ENCODE assay signal across 12 cellular contexts in genomic region chr5:173984218-173984617, GRCh38. TPM values are rescaled to one million over a fixed set of nuclear protein-coding genes. Genes with fewer than 3 reads are reported as not detected.
DNase-seq lines count a peak whose midpoint lies in the region; ATAC-seq, FAIRE-seq and TF ChIP-seq lines count a peak whose summit lies in the region.
"Had no signal": no experiment of that assay in that cellular context is flagged by ENCODE, and none has a peak within 500 bp of the region (broad histone marks: within the 10 kb centered on the region; RNA-seq: fewer than 3 reads in every experiment).

No MANE protein-coding gene starts in this region.

- no peaks in the 10 kb centered on the region for H3K9me3 ChIP-seq in Panc1 (ENCODE audit: control insufficient read depth, insufficient read depth, low read depth, low read length)
- no peaks in the 10 kb centered on the region for H3K9me3 ChIP-seq in fibroblast of lung (ENCODE audit: control insufficient read depth, insufficient read depth, low read depth, low read length)
- no peaks in the 10 kb centered on the region for H3K9me3 ChIP-seq in small intestine (ENCODE audit: control insufficient read depth, low read depth)
- no peaks in the 10 kb centered on the region for H3K9me3 ChIP-seq in mucosa of descending colon

- TF ChIP-seq CTCF in Panc1 (IDR thresholded peaks at IDR 0.05) (peak; percentile 57), fibroblast of lung (conservative IDR thresholded peaks at IDR 0.05 in 1 of 2, IDR thresholded peaks at IDR 0.05 in 1 of 2; ENCODE audit: low read depth in 1 of 2, low read length in 2 of 2) (peak in 1 of 2 donors; percentile 20), mucosa of descending colon (IDR thresholded peaks at IDR 0.05) (no peak)

- H3K27ac ChIP-seq in Panc1 (ENCODE audit: low read length): no peak overlapping the region
- H3K27ac ChIP-seq in fibroblast of lung (ENCODE audit: insufficient read depth, low read length): no peak overlapping the region
- H3K27ac ChIP-seq in small intestine (ENCODE audit: low read depth in 1 of 2, low read length in 1 of 2): no peak overlapping the region
- H3K27ac ChIP-seq: BLaER1 treated with 17β-estradiol and CSF1 and Interleukin-3, amounts not matched to agents 10 nM and 100 nM had no signal

- WGBS in small intestine, 3 donors: 44 to 50% (median 45%) methylated on average over 4 of the region's 4 CpGs

- ATAC-seq in Panc1 (peak; percentile 83; the same call in 1 of the 2 replicates), GM18873 (IDR thresholded peaks at IDR 0.05; ENCODE audit: low FRiP score, unreplicated experiment) (no peak), mucosa of descending colon (no peak)
- ATAC-seq in activated T-cell treated with anti-CD3 and anti-CD28 coated beads, Interleukin-2, amount 50 U/mL, for 4 hours: no peak

- POLR2A ChIA-PET in Panc1 (lab: Charles Lee): no interaction called here

- H3K9ac ChIP-seq in fibroblast of lung (ENCODE audit: insufficient read depth, low read length): no peak overlapping the region
- H3K9ac ChIP-seq: BLaER1 treated with 17β-estradiol and CSF1 and Interleukin-3, amounts not matched to agents 10 nM and 100 nM had no signal

- no TSS peak for BruUV-seq in Panc1 (replicated peaks; lab: Mats Ljungman, UMichigan)

- H3K4me1 Mint-ChIP-seq in activated T-cell treated with anti-CD3 and anti-CD28 coated beads, Interleukin-2, amount 50 U/mL, for 4 hours (ENCODE audit: low read depth): no peaks in the 10 kb centered on the region

- CTCF ChIA-PET in Panc1 (lab: Charles Lee): no interaction called here

- intact Hi-C loops in Panc1 (cut with micrococcal nuclease; ENCODE audit: unreplicated experiment): no loop called here
- intact Hi-C loops in mucosa of descending colon (cut with DNase I, micrococcal nuclease): no loop called here

- H3K4me3 Mint-ChIP-seq in activated T-cell treated with anti-CD3 and anti-CD28 coated beads, Interleukin-2, amount 50 U/mL, for 4 hours: no peak overlapping the region

- no peaks in the 10 kb centered on the region for H3K79me2 ChIP-seq in fibroblast of lung (ENCODE audit: control insufficient read depth, insufficient read depth, low read length)

- H3K9me3 Mint-ChIP-seq in activated T-cell treated with anti-CD3 and anti-CD28 coated beads, Interleukin-2, amount 50 U/mL, for 4 hours: no peaks in the 10 kb centered on the region

- no peaks in the 10 kb centered on the region for H4K20me1 ChIP-seq in fibroblast of lung (ENCODE audit: control insufficient read depth, extremely low read depth, insufficient read depth, low read length)
- H4K20me1 ChIP-seq: BLaER1 treated with 17β-estradiol and CSF1 and Interleukin-3, amounts not matched to agents 10 nM and 100 nM had no signal

- FAIRE-seq in small intestine (lab: Jason Lieb, UNC): no peak

- H3K36me3 ChIP-seq in Panc1 (ENCODE audit: control insufficient read depth, insufficient read depth, low read length): no peaks in the 10 kb centered on the region
- no peaks in the 10 kb centered on the region for H3K36me3 ChIP-seq in fibroblast of lung (ENCODE audit: control insufficient read depth, insufficient read depth, low read length)
- H3K36me3 ChIP-seq in small intestine (ENCODE audit: control insufficient read depth in 2 of 2, insufficient read depth in 2 of 2, low read length in 2 of 2): no peaks in the 10 kb centered on the region
- H3K36me3 ChIP-seq in mucosa of descending colon (ENCODE audit: low read depth): no peaks in the 10 kb centered on the region
- H3K36me3 ChIP-seq: BLaER1 treated with 17β-estradiol and CSF1 and Interleukin-3, amounts not matched to agents 10 nM and 100 nM had no signal

- DNase-seq in NCI-H2171 treated with DMSO at 0.1 percent for 48 hours (lab: John Stamatoyannopoulos, UW) (peak; percentile 3), NCI-H2171 (lab: John Stamatoyannopoulos, UW) (no peak), Panc1 (ENCODE audit: low read depth, low spot score) (no peak), fibroblast of lung (ENCODE audit: low read depth in 2 of 2) (peak; percentile 12 to 13), small intestine (peak; percentile 21), mucosa of descending colon (no peak)
- no peak for DNase-seq in activated T-cell treated with anti-CD3 and anti-CD28 coated beads, Interleukin-2, amount 50 U/mL, for 4 hours
- DNase-seq: activated T-cell treated with anti-CD3 and anti-CD28 coated beads, Interleukin-2, amount 50 U/mL, for 1 hour; H7; NCI-H2029 treated with DMSO at 0.1 percent for 48 hours had no signal

- H3K4me1 ChIP-seq in Panc1 (ENCODE audit: control insufficient read depth, insufficient read depth, low read length) (no peaks in the 10 kb centered on the region), fibroblast of lung (ENCODE audit: control insufficient read depth, extremely low read depth, insufficient read depth, low read length) (no peaks in the 10 kb centered on the region), small intestine (ENCODE audit: control insufficient read depth in 2 of 2, insufficient read depth in 1 of 2, low read depth in 1 of 2, low read length in 1 of 2) (no peaks in the 10 kb centered on the region), mucosa of descending colon (ENCODE audit: low read depth) (no peaks in the 10 kb centered on the region)

- H3K27me3 Mint-ChIP-seq in activated T-cell treated with anti-CD3 and anti-CD28 coated beads, Interleukin-2, amount 50 U/mL, for 4 hours (ENCODE audit: low read depth): peaks cover 26% of the 10 kb centered on the region

- H3K27me3 ChIP-seq in Panc1 (ENCODE audit: control insufficient read depth, insufficient read depth, low read length) (no peaks in the 10 kb centered on the region; the same call in 1 of the 2 replicates), fibroblast of lung (ENCODE audit: control insufficient read depth, insufficient read depth, low read length) (no peaks in the 10 kb centered on the region), small intestine (ENCODE audit: control insufficient read depth in 2 of 2, insufficient read depth in 2 of 2, low read length in 2 of 2) (peaks cover 0 to 4% of the 10 kb centered on the region in 2 donors)
- H3K27me3 ChIP-seq: BLaER1 treated with 17β-estradiol and CSF1 and Interleukin-3, amounts not matched to agents 10 nM and 100 nM had no signal

- H3K4me3 ChIP-seq in Panc1 (ENCODE audit: low read depth in 2 of 2, low read length in 2 of 2): no peak overlapping the region
- H3K4me3 ChIP-seq in fibroblast of lung (replicated peaks in 1 of 4; ENCODE audit: control extremely low read depth in 1 of 4, insufficient read depth in 1 of 4, low read depth in 3 of 4, low read length in 4 of 4): no peak overlapping the region
- no peak overlapping the region for H3K4me3 ChIP-seq in small intestine (ENCODE audit: low read depth in 1 of 2, low read length in 2 of 2)
- H3K4me3 ChIP-seq in mucosa of descending colon: no peak overlapping the region
- H3K4me3 ChIP-seq: BLaER1 treated with 17β-estradiol and CSF1 and Interleukin-3, amounts not matched to agents 10 nM and 100 nM had no signal

- no peak overlapping the region for H3K4me2 ChIP-seq in fibroblast of lung (ENCODE audit: extremely low read depth, insufficient read depth, low read length)
- H3K4me2 ChIP-seq: BLaER1 treated with 17β-estradiol and CSF1 and Interleukin-3, amounts not matched to agents 10 nM and 100 nM had no signal

- no peak overlapping the region for H2AFZ ChIP-seq in fibroblast of lung (ENCODE audit: low read length)

- H3K36me3 Mint-ChIP-seq in activated T-cell treated with anti-CD3 and anti-CD28 coated beads, Interleukin-2, amount 50 U/mL, for 4 hours (ENCODE audit: insufficient read depth): no peaks in the 10 kb centered on the region

- in situ Hi-C loops in Panc1 (cut with HindIII; ENCODE audit: low pct_unique_long_range_greater_than_20kb, low sequenced_read_pairs): no loop called here

RNA-seq across cellular contexts. Expression of gene C5orf47, which starts 4.8 kb away (rescaled TPM):
- total RNA-seq in Panc1 (2021; ENCODE audit: unreplicated experiment): not detected
- polyA plus RNA-seq in Panc1 (2012; ENCODE audit: insufficient read length): not detected
- total RNA-seq in fibroblast of lung: not detected in 2 replicates
- not detected in 2 replicates for polyA plus RNA-seq in fibroblast of lung
- not detected in 2 replicates for polyA plus RNA-seq in fibroblast of lung (2012)
- not detected in 2 replicates for polyA minus RNA-seq in fibroblast of lung (ENCODE audit: low replicate concordance)
- not detected for polyA plus RNA-seq in small intestine
- not detected for total RNA-seq in activated T-cell treated with anti-CD3 and anti-CD28 coated beads, Interleukin-2, amount 50 U/mL, for 4 hours
- not detected for total RNA-seq in mucosa of descending colon

Comparison
In these comparisons a context has a peak if more than half of its experiments do, and no peak if none do; other contexts are left out.
1. DNase-seq: peak in NCI-H2171 treated with DMSO at 0.1 percent for 48 hours (single experiment), fibroblast of lung (2 of 2) and small intestine (single experiment); none in NCI-H2171 (single experiment), Panc1 (single experiment), activated T-cell treated with anti-CD3 and anti-CD28 coated beads, Interleukin-2, amount 50 U/mL, for 4 hours (single experiment) and mucosa of descending colon (0 of 3).